In genomic region chr3:158094235-158094916, GRCh38 we compare ENCODE assay signal across 10 cellular contexts. TPM values are rescaled to one million over a fixed set of nuclear protein-coding genes. Genes with fewer than 3 reads are reported as not detected.
A peak's percentile ranks its signal among the peaks of the same experiment; 100 is the strongest.
DNase-seq lines count a peak whose midpoint lies in the region; ATAC-seq and TF ChIP-seq lines count a peak whose summit lies in the region.
"Had no signal": no experiment of that assay in that cellular context is flagged by ENCODE, and none has a peak within 500 bp of the region (broad histone marks: within the 10 kb centered on the region; RNA-seq: fewer than 3 reads in every experiment).

No MANE protein-coding gene starts in this region.

- H3K27ac Mint-ChIP-seq in type B pancreatic cell, result no peak overlapping the region
- no peak overlapping the region for H3K27ac Mint-ChIP-seq in activated T-cell treated with anti-CD3 and anti-CD28 coated beads, Interleukin-2, amount 50 U/mL, for 24 hours

- peaks cover 99% of the 10 kb centered on the region for H3K27me3 Mint-ChIP-seq in type B pancreatic cell
- peaks cover 92% of the 10 kb centered on the region for H3K27me3 Mint-ChIP-seq in activated T-cell treated with anti-CD3 and anti-CD28 coated beads, Interleukin-2, amount 50 U/mL, for 24 hours

- no peaks in the 10 kb centered on the region for H3K9me3 ChIP-seq in ectodermal cell (ENCODE audit: control insufficient read depth, low read length)

- H3K4me3 ChIP-seq in ectodermal cell (ENCODE audit: insufficient read depth, low read depth, low read length), result peak overlapping the region; percentile 32

- intact Hi-C loops in Right ventricle myocardium inferior (cut with DNase I) (no loop called here), Right ventricle myocardium superior (cut with DNase I) (loop anchor here (10.0 kb wide), 1 partner anchor 340 kb away; no protein-coding TSS in a partner anchor)

- no peaks in the 10 kb centered on the region for H3K9me3 Mint-ChIP-seq in type B pancreatic cell
- peaks cover 6% of the 10 kb centered on the region for H3K9me3 Mint-ChIP-seq in activated T-cell treated with anti-CD3 and anti-CD28 coated beads, Interleukin-2, amount 50 U/mL, for 24 hours

- peak overlapping the region; percentile 44 for H3K4me3 Mint-ChIP-seq in type B pancreatic cell
- H3K4me3 Mint-ChIP-seq in activated T-cell treated with anti-CD3 and anti-CD28 coated beads, Interleukin-2, amount 50 U/mL, for 24 hours, result no peak overlapping the region
- H3K4me3 Mint-ChIP-seq: memory B cell had no signal

- no peak overlapping the region for H3K27ac ChIP-seq in ectodermal cell (ENCODE audit: insufficient read depth, low read depth, low read length, poor library complexity, severe bottlenecking)

- DNase-seq in Right ventricle myocardium inferior (ENCODE audit: missing footprints) (peak; percentile 62), Right ventricle myocardium superior (no peak), type B pancreatic cell (ENCODE audit: extremely low spot score, unreplicated experiment) (no peak), NCI-H1417 treated with DMSO at 0.1 percent for 48 hours (lab: John Stamatoyannopoulos, UW) (no peak)
- no peak for DNase-seq in effector CD4-positive, alpha-beta T cell
- DNase-seq in activated T-cell treated with anti-CD3 and anti-CD28 coated beads, Interleukin-2, amount 50 U/mL, for 24 hours, result no peak
- DNase-seq: ACHN had no signal

- H3K36me3 Mint-ChIP-seq in type B pancreatic cell, result no peaks in the 10 kb centered on the region
- peaks cover 4% of the 10 kb centered on the region for H3K36me3 Mint-ChIP-seq in activated T-cell treated with anti-CD3 and anti-CD28 coated beads, Interleukin-2, amount 50 U/mL, for 24 hours (ENCODE audit: low read depth)
- H3K36me3 Mint-ChIP-seq: memory B cell had no signal

- no peak for TF ChIP-seq CTCF in type B pancreatic cell (conservative IDR thresholded peaks at IDR 0.05)

- no peaks in the 10 kb centered on the region for H3K36me3 ChIP-seq in ectodermal cell (ENCODE audit: control insufficient read depth, insufficient read depth, low read length)

- 1 to 2% methylated on average over 58 of the region's 58 CpGs for WGBS in ectodermal cell, 2 experiments

- peaks cover 17% of the 10 kb centered on the region for H3K4me1 Mint-ChIP-seq in type B pancreatic cell (ENCODE audit: unreplicated experiment)
- H3K4me1 Mint-ChIP-seq in activated T-cell treated with anti-CD3 and anti-CD28 coated beads, Interleukin-2, amount 50 U/mL, for 24 hours (ENCODE audit: low read depth), result peaks cover 18% of the 10 kb centered on the region

- H3K27me3 ChIP-seq in ectodermal cell (ENCODE audit: control insufficient read depth, insufficient read depth, low read length, poor library complexity, severe bottlenecking), result peaks cover 95% of the 10 kb centered on the region

- ATAC-seq in Right ventricle myocardium inferior (no peak), Right ventricle myocardium superior (ENCODE audit: poor library complexity) (no peak), HG02973 (IDR thresholded peaks at IDR 0.05; ENCODE audit: unreplicated experiment) (peak; percentile 57)

- no peaks in the 10 kb centered on the region for H3K4me1 ChIP-seq in ectodermal cell (ENCODE audit: control insufficient read depth, insufficient read depth, low read length)

RNA-seq across cellular contexts. Expression of gene SHOX2, which starts 11.8 kb away (rescaled TPM):
- total RNA-seq in Right ventricle myocardium inferior (0.41 TPM), Right ventricle myocardium superior (0.27 TPM), type B pancreatic cell (ENCODE audit: low replicate concordance) (1.3 and 4.7 TPM in 2 replicates)
- 0.72 TPM for polyA plus RNA-seq in ectodermal cell (2013, experiment 1 of 4)
- 1.0 TPM for polyA plus RNA-seq in ectodermal cell (2013, experiment 2 of 4)
- polyA plus RNA-seq in ectodermal cell (2013, experiment 3 of 4), result 0.75 TPM
- 0.61 TPM for polyA plus RNA-seq in ectodermal cell (2013, experiment 4 of 4)

RNA-seq across cellular contexts. Expression of gene RSRC1, which starts 15.5 kb away (rescaled TPM):
- total RNA-seq in Right ventricle myocardium inferior, result 22.9 TPM
- 19.5 TPM for total RNA-seq in Right ventricle myocardium superior
- polyA plus RNA-seq in ectodermal cell (2013, experiment 1 of 4), result 42.2 TPM
- 44.6 TPM for polyA plus RNA-seq in ectodermal cell (2013, experiment 2 of 4)
- 32.1 TPM for polyA plus RNA-seq in ectodermal cell (2013, experiment 3 of 4)
- polyA plus RNA-seq in ectodermal cell (2013, experiment 4 of 4), result 39.3 TPM
- 29.3 and 34.6 TPM in 2 replicates for total RNA-seq in type B pancreatic cell (ENCODE audit: low replicate concordance)
